11 cellular contexts compared by ENCODE assay signal in genomic region chr10:27464993-27465392, GRCh38. TPM values are rescaled to one million over a fixed set of nuclear protein-coding genes. Genes with fewer than 3 reads are reported as not detected.
A peak's percentile ranks its signal among the peaks of the same experiment; 100 is the strongest.
DNase-seq lines count a peak whose midpoint lies in the region; ATAC-seq and TF ChIP-seq lines count a peak whose summit lies in the region.
"Had no signal": no experiment of that assay in that cellular context is flagged by ENCODE, and none has a peak within 500 bp of the region (broad histone marks: within the 10 kb centered on the region; RNA-seq: fewer than 3 reads in every experiment).

No MANE protein-coding gene starts in this region.

- no peaks in the 10 kb centered on the region for H3K27me3 ChIP-seq in HL-60 (ENCODE audit: insufficient read depth, poor library complexity, severe bottlenecking)
- H3K27me3 ChIP-seq in adrenal gland = no peaks in the 10 kb centered on the region

- intact Hi-C loops in CD14-positive monocyte (cut with micrococcal nuclease) = no loop called here
- intact Hi-C loops in activated CD8-positive, alpha-beta T cell treated with anti-CD3 and anti-CD28 coated beads for 36 hours (cut with micrococcal nuclease) = no loop called here
- intact Hi-C loops in left colon (cut with DNase I, micrococcal nuclease) = no loop called here
- intact Hi-C loops in adrenal gland (cut with DNase I) = no loop called here

- peak; percentile 65 for ATAC-seq in GM21367 (IDR thresholded peaks at IDR 0.05; ENCODE audit: unreplicated experiment)
- ATAC-seq in activated CD8-positive, alpha-beta T cell treated with anti-CD3 and anti-CD28 coated beads for 36 hours = peak; percentile 87
- no peak for ATAC-seq in left colon
- ATAC-seq: WTC11 had no signal

- H3K36me3 ChIP-seq in adrenal gland (replicated peaks in 1 of 2) = no peaks in the 10 kb centered on the region

- no peak for TF ChIP-seq POLR2A in adrenal gland (IDR thresholded peaks at IDR 0.05)

- peaks cover 0 to 1% (median 0%) of the 10 kb centered on the region in 3 donors for H3K27me3 Mint-ChIP-seq in CD14-positive monocyte (ENCODE audit: low read depth in 3 of 3)
- no peaks in the 10 kb centered on the region for H3K27me3 Mint-ChIP-seq in activated CD8-positive, alpha-beta T cell treated with anti-CD3 and anti-CD28 coated beads for 36 hours

- whole genome bisulfite sequencing in adrenal gland, 4 donors = 56 to 62% (median 59%) methylated on average over 3 of the region's 3 CpGs

- no peaks in the 10 kb centered on the region for H3K4me1 ChIP-seq in adrenal gland (replicated peaks in 1 of 2)

- CTCF ChIA-PET in activated CD8-positive, alpha-beta T cell treated with anti-CD3 and anti-CD28 coated beads for 36 hours (lab: Charles Lee) = no interaction called here

- no peaks in the 10 kb centered on the region for H3K9me3 ChIP-seq in adrenal gland (replicated peaks in 1 of 3)

- POLR2A ChIA-PET in activated CD8-positive, alpha-beta T cell treated with anti-CD3 and anti-CD28 coated beads for 36 hours (lab: Charles Lee) = no interaction called here

- TF ChIP-seq CTCF in CD14-positive monocyte (IDR thresholded peaks at IDR 0.05) (no peak), HL-60 (IDR thresholded peaks at IDR 0.05; ENCODE audit: insufficient read depth, low read length) (no peak), adrenal gland (IDR thresholded peaks at IDR 0.05) (no peak)
- TF ChIP-seq CTCF in activated CD8-positive, alpha-beta T cell treated with anti-CD3 and anti-CD28 coated beads for 36 hours (IDR thresholded peaks at IDR 0.05) = no peak

- H3K36me3 Mint-ChIP-seq in CD14-positive monocyte = no peaks in the 10 kb centered on the region
- no peaks in the 10 kb centered on the region for H3K36me3 Mint-ChIP-seq in activated CD8-positive, alpha-beta T cell treated with anti-CD3 and anti-CD28 coated beads for 36 hours (ENCODE audit: low read depth)
- H3K36me3 Mint-ChIP-seq: type B pancreatic cell had no signal

- H3K9me3 Mint-ChIP-seq in CD14-positive monocyte = peaks cover 0 to 2% (median 0%) of the 10 kb centered on the region in 7 donors
- H3K9me3 Mint-ChIP-seq in activated CD8-positive, alpha-beta T cell treated with anti-CD3 and anti-CD28 coated beads for 36 hours = peaks cover 2% of the 10 kb centered on the region

- peaks cover 47% of the 10 kb centered on the region for H3K4me1 Mint-ChIP-seq in CD14-positive monocyte
- peaks cover 29% of the 10 kb centered on the region for H3K4me1 Mint-ChIP-seq in activated CD8-positive, alpha-beta T cell treated with anti-CD3 and anti-CD28 coated beads for 36 hours (ENCODE audit: low read depth)

- H3K4me3 ChIP-seq in HL-60 (replicated peaks; ENCODE audit: insufficient read depth, low read length) (no peak overlapping the region), adrenal gland (no peak overlapping the region)

- peak overlapping the region; percentile 50 for H3K27ac ChIP-seq in HL-60 (replicated peaks)
- H3K27ac ChIP-seq in adrenal gland = no peak overlapping the region

- DNase-seq in CD14-positive monocyte (ENCODE audit: low spot score) (no peak), HL-60 (ENCODE audit: low read depth in 1 of 2, low spot score in 1 of 2) (peak in 1 of 2 experiments; percentile 76), NCI-H187 treated with DMSO at 0.1 percent for 48 hours (lab: John Stamatoyannopoulos, UW) (no peak), HCEC 1CT (no peak), left colon (no peak), adrenal gland (no peak)
- peak; percentile 15 for DNase-seq in activated CD8-positive, alpha-beta T cell treated with anti-CD3 and anti-CD28 coated beads for 36 hours
- DNase-seq: NCI-H774 had no signal

- H3K27ac Mint-ChIP-seq in CD14-positive monocyte = peak overlapping the region in 6 of 7 donors; percentile 54 to 77 (median 75)
- H3K27ac Mint-ChIP-seq in activated CD8-positive, alpha-beta T cell treated with anti-CD3 and anti-CD28 coated beads for 36 hours = peak overlapping the region; percentile 86
- H3K27ac Mint-ChIP-seq: type B pancreatic cell had no signal

- peak overlapping the region in 1 of 2 donors; percentile 17 for H3K4me3 Mint-ChIP-seq in CD14-positive monocyte
- no peak overlapping the region for H3K4me3 Mint-ChIP-seq in activated CD8-positive, alpha-beta T cell treated with anti-CD3 and anti-CD28 coated beads for 36 hours
- H3K4me3 Mint-ChIP-seq: type B pancreatic cell had no signal

RNA-seq across cellular contexts. Expression of gene RAB18, which starts 39.1 kb away (rescaled TPM):
- polyA plus RNA-seq in CD14-positive monocyte (100 to 1,000 TPM; 117 to 133 TPM), adrenal gland (100 to 1,000 TPM in 1 of 3 donors, 10 to 100 TPM in 2; 22.1 to 416 (median 23.4) TPM)
- total RNA-seq in activated CD8-positive, alpha-beta T cell treated with anti-CD3 and anti-CD28 coated beads for 36 hours = 10 to 100 TPM; 42.0 to 47.2 TPM
- total RNA-seq in left colon (100 to 1,000 TPM; 110 to 114 TPM), adrenal gland (100 to 1,000 TPM in 4 of 8 donors, 10 to 100 TPM in 4; 36.2 to 242 (median 114) TPM)
